Comparison of ENCODE assay signal across 8 cellular contexts in the genomic region with DNA sequence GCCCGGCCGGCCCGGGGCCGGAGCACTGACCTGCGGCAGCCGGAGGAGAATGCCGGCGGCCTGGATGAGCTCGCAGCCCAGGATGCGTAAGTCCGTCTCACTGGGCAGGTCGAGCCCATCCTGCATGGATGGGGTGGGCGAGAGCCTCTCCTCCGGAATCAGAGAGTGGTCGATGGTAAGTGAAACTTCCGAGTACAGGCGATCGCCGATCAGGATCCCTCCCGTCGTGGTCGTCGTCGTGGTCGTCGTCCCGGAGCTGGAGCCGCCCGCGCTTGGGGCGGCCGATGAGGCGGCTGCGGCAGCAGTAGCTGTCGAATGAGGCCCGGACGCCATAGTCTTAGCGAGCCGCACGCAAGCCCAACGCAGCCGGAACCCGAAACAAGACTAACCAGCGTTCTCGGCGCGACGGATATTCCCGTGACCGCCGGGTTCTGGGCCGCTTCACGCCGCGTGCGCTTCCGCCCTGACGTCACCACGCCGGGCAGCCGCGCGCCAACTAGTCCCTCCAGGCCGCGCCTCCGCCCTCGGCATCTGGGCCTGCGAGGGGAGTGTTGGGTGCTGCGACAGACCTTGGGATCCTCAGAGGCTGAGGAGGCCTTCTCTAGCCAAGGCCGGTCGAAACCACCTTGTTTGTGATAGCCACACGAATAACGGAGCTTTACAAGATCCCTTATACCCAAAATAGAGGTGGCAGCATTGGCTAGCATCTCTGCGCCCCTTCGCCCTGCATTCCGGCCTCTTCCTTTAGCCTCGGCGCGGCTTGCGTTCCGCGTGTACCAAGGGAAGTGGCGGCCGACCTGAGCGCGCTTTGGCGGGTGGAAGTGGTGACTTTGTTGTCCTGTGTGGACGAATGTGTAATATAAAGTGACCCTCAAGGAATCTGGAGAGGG. TPM values are rescaled to one million over a fixed set of nuclear protein-coding genes. Genes with fewer than 3 reads are reported as not detected.
DNase-seq lines count a peak whose midpoint lies in the region; ATAC-seq and TF ChIP-seq lines count a peak whose summit lies in the region.

TSS of gene CCNL1 (minus strand) at position 386 of the 890 bp plus-strand sequence. CDS start at position 333, 53 bp downstream.

- peak; percentile 97 for DNase-seq in Ammon's horn (ENCODE audit: low spot score)
- DNase-seq in NCI-H460 (ENCODE audit: extremely low read depth, low read depth), result peak; percentile 91
- peak; percentile 97 for DNase-seq in activated CD4-positive, CD25-positive, alpha-beta regulatory T cell treated with anti-CD3 and anti-CD28 coated beads, Interleukin-2, amount 50 U/mL, for 72 hours
- peak; percentile 95 for DNase-seq in cerebellar cortex (ENCODE audit: low spot score)
- peak; percentile 96 for DNase-seq in islet precursor cell
- DNase-seq in stimulated activated CD4-positive, alpha-beta T cell treated with anti-CD3 and anti-CD28 coated beads, Interleukin-12 subunit alpha, Interleukin-12 subunit beta, amount 100 ng/mL, for 4 hours, result peak; percentile 97

- peak; percentile 87 for ATAC-seq in HG03432 (IDR thresholded peaks at IDR 0.05; ENCODE audit: unreplicated experiment)

- peak; percentile 99 for TF ChIP-seq POLR2A in GM19193 (IDR thresholded peaks at IDR 0.05; ENCODE audit: extremely low read depth, insufficient read depth, insufficient read length)

RNA-seq across cellular contexts. Expression of gene CCNL1, which starts in this region (rescaled TPM):
- total RNA-seq in NCI-H460 (2014; rRNA removed; shearing (Covaris generic)), result 68.2 and 91.3 TPM in 2 replicates
- 214 and 225 TPM in 2 replicates for polyA plus RNA-seq in NCI-H460 (2014; cell fraction: nucleus; rRNA removed)

Comparison
In these comparisons a context has a peak if more than half of its experiments do, and no peak if none do; other contexts are left out.
1. Peak in every context shown above with its lines: DNase-seq and ATAC-seq.